Comparison of ENCODE assay signal across 20 cellular contexts in genomic region chr1:246297314-246298273, GRCh38.
DNase-seq lines count a peak whose midpoint lies in the region; ATAC-seq, FAIRE-seq and TF ChIP-seq lines count a peak whose summit lies in the region.
"Had no signal": no experiment of that assay in that cellular context is flagged by ENCODE, and none has a peak within 500 bp of the region (broad histone marks: within the 10 kb centered on the region; RNA-seq: fewer than 3 reads in every experiment).

No MANE protein-coding gene starts in this region.

- no peaks in the 10 kb centered on the region for H3K27me3 ChIP-seq in bronchial epithelial cell (ENCODE audit: control insufficient read depth, insufficient read depth, low read length)
- H3K27me3 ChIP-seq: brain microvascular endothelial cell, ovary, upper lobe of left lung had no signal

- peak; percentile 3 for DNase-seq in NCI-H510A treated with DMSO at 0.1 percent for 48 hours (lab: John Stamatoyannopoulos, UW)
- DNase-seq in NCI-H510A (lab: John Stamatoyannopoulos, UW) = no peak
- peak; percentile 17 for DNase-seq in M059J (ENCODE audit: low read depth)
- peak; percentile 85 for DNase-seq in bronchial epithelial cell (ENCODE audit: low read depth)
- peak; percentile 27 for DNase-seq in renal cortical epithelial cell (ENCODE audit: low read depth)
- no peak for DNase-seq in GM13977 (ENCODE audit: low spot score)
- DNase-seq in activated CD4-positive, alpha-beta T cell treated with anti-CD3 and anti-CD28 coated beads, Interleukin-2, amount 50 U/mL, for 1 hour = no peak
- DNase-seq: activated CD4-positive, alpha-beta memory T cell treated with anti-CD3 and anti-CD28 coated beads, Interleukin-2, amount 10 ng/mL, durations not matched to agents 7 days and 5 days; activated naive CD8-positive, alpha-beta T cell treated with anti-CD3 and anti-CD28 coated beads, Interleukin-2, amount 10 ng/mL, durations not matched to agents 7 days and 5 days; brain microvascular endothelial cell; CD4-positive, CD25-positive, alpha-beta regulatory T cell; NCI-H226; ovary; stimulated activated CD4-positive, alpha-beta T cell treated with anti-CD3 and anti-CD28 coated beads, Interleukin-2, amount 100 ng/mL, for 24 hours; stimulated activated naive CD8-positive, alpha-beta T cell treated with anti-CD3 and anti-CD28 coated beads, Interleukin-15, amount 100 ng/mL, for 72 hours; T-cell; upper lobe of left lung had no signal

- ATAC-seq in GM18502 (IDR thresholded peaks at IDR 0.05; ENCODE audit: poor library complexity, unreplicated experiment) = no peak
- ATAC-seq: esophagus mucosa; stimulated activated naive CD8-positive, alpha-beta T cell treated with anti-CD3 and anti-CD28 coated beads, Interleukin-15, amount 100 ng/mL, for 72 hours; T-cell had no signal

- in situ Hi-C loops in GM13977 (cut with MboI; ENCODE audit: low pct_unique_long_range_greater_than_20kb, low sequenced_read_pairs, unreplicated experiment) = loop anchor here (25.0 kb wide), 1 partner anchor 285 kb away; no protein-coding TSS in a partner anchor

- FAIRE-seq in bronchial epithelial cell (lab: Jason Lieb, UNC) = no peak

- H3K36me3 ChIP-seq in bronchial epithelial cell (ENCODE audit: control insufficient read depth, insufficient read depth, low read length) = no peaks in the 10 kb centered on the region
- H3K36me3 ChIP-seq: brain microvascular endothelial cell, HAP-1, ovary, upper lobe of left lung had no signal

- TF ChIP-seq CTCF in bronchial epithelial cell (IDR thresholded peaks at IDR 0.05; ENCODE audit: insufficient read depth, low read length, severe bottlenecking) (no peak), GM13977 (IDR thresholded peaks at IDR 0.05; ENCODE audit: extremely low read depth, insufficient read depth, missing control alignments) (no peak)

- H3K4me3 ChIP-seq in bronchial epithelial cell (ENCODE audit: low read depth, low read length) = no peak overlapping the region
- H3K4me3 ChIP-seq: HAP-1, ovary, upper lobe of left lung had no signal

Comparison
In these comparisons a context has a peak if more than half of its experiments do, and no peak if none do; other contexts are left out.
1. DNase-seq: peak in NCI-H510A treated with DMSO at 0.1 percent for 48 hours (single experiment), M059J (single experiment), bronchial epithelial cell (single experiment) and renal cortical epithelial cell (single experiment); none in NCI-H510A (single experiment), GM13977 (single experiment) and activated CD4-positive, alpha-beta T cell treated with anti-CD3 and anti-CD28 coated beads, Interleukin-2, amount 50 U/mL, for 1 hour (single experiment).